In genomic region chr4:77852892-77853495, GRCh38 we compare ENCODE assay signal across 8 cellular contexts. TPM values are rescaled to one million over a fixed set of nuclear protein-coding genes. Genes with fewer than 3 reads are reported as not detected.
DNase-seq lines count a peak whose midpoint lies in the region; ATAC-seq, FAIRE-seq and TF ChIP-seq lines count a peak whose summit lies in the region.

No MANE protein-coding gene starts in this region.

- FAIRE-seq in HepG2 (lab: Jason Lieb, UNC): no peak

- no peaks in the 10 kb centered on the region for H3K79me2 ChIP-seq in HepG2 (ENCODE audit: insufficient read depth, low read length)

- H3K4me1 Mint-ChIP-seq in Caco-2 (ENCODE audit: low read depth, unreplicated experiment): no peaks in the 10 kb centered on the region

- CTCF ChIA-PET in HepG2 (lab: Yijun Ruan, JAX; ENCODE audit: low intra/inter-chr PET ratio, low total read pairs): no interaction called here
- CTCF ChIA-PET in Caco-2 (lab: Charles Lee): no interaction called here

- peak; percentile 67 for DNase-seq in activated CD4-positive, alpha-beta T cell treated with anti-CD3 and anti-CD28 coated beads for 48 hours
- no peak for DNase-seq in HepG2 (ENCODE audit: low spot score)
- no peak for DNase-seq in testis
- DNase-seq in COLO829 (ENCODE audit: low spot score): no peak
- no peak for DNase-seq in NCI-H1436 (lab: John Stamatoyannopoulos, UW)
- DNase-seq in Caco-2: no peak

- H3K9me3 ChIP-seq in HepG2 (ENCODE audit: low read length) (no peaks in the 10 kb centered on the region), testis (no peaks in the 10 kb centered on the region), Caco-2 (no peaks in the 10 kb centered on the region)

- TF ChIP-seq RAD21 in HepG2 (CRISPR knock-in tag; IDR thresholded peaks at IDR 0.05): no peak

- no peaks in the 10 kb centered on the region for H3K9me3 Mint-ChIP-seq in Caco-2 (ENCODE audit: unreplicated experiment)

- in situ Hi-C loops in HepG2 (cut with HindIII; ENCODE audit: extremely low pct_ligation_motif_present, low pct_unique_long_range_greater_than_20kb): no loop called here

- H4K20me1 ChIP-seq in HepG2 (ENCODE audit: insufficient read depth, low read length): no peaks in the 10 kb centered on the region

- TF ChIP-seq POLR2A in HepG2 (IDR thresholded peaks at IDR 0.05; ENCODE audit: insufficient read depth in 1 of 2, low read depth in 2 of 2, low read length in 2 of 2) (no peak), testis (IDR thresholded peaks at IDR 0.05) (no peak)

- WGBS in HepG2 (ENCODE audit: low lambda C conversion rate): 17% methylated on average over 6 of the region's 7 CpGs
- 67 to 75% methylated on average over 7 of the region's 7 CpGs for WGBS in testis, 2 donors

- ATAC-seq in GM19351 (IDR thresholded peaks at IDR 0.05; ENCODE audit: unreplicated experiment) (peak; percentile 99), HG03159 (IDR thresholded peaks at IDR 0.05; ENCODE audit: unreplicated experiment) (peak; percentile 95), HepG2 (peak; percentile 47)

- no peak overlapping the region for H3K4me2 ChIP-seq in HepG2 (ENCODE audit: low read depth, low read length)

- no peak for TF ChIP-seq EP300 in HepG2 (IDR thresholded peaks at IDR 0.05; ENCODE audit: low read depth in 2 of 2, low read length in 2 of 2)
- no peak for TF ChIP-seq EP300 in HepG2 (CRISPR knock-in tag; IDR thresholded peaks at IDR 0.05; ENCODE audit: borderline replicate concordance)

- TF ChIP-seq CTCF in HepG2 (CRISPR knock-in tag; IDR thresholded peaks at IDR 0.05) (no peak), testis (IDR thresholded peaks at IDR 0.05) (no peak), Caco-2 (IDR thresholded peaks at IDR 0.05; ENCODE audit: insufficient read depth in 1 of 2, low read depth in 1 of 2, low read length in 1 of 2, severe bottlenecking in 1 of 2, unreplicated experiment in 1 of 2) (no peak)

- no peaks in the 10 kb centered on the region for H3K27me3 Mint-ChIP-seq in Caco-2 (ENCODE audit: insufficient read depth, unreplicated experiment)

- H3K36me3 ChIP-seq in HepG2 (replicated peaks in 1 of 2; ENCODE audit: control insufficient read depth in 1 of 2, insufficient read depth in 2 of 2, low read length in 2 of 2) (no peaks in the 10 kb centered on the region), testis (ENCODE audit: low read depth, missing control alignments) (no peaks in the 10 kb centered on the region), Caco-2 (ENCODE audit: control insufficient read depth, insufficient read depth, low read length) (no peaks in the 10 kb centered on the region)

- H3K27me3 ChIP-seq in HepG2 (ENCODE audit: control insufficient read depth in 1 of 2, insufficient read depth in 2 of 2, low read length in 2 of 2) (no peaks in the 10 kb centered on the region), testis (no peaks in the 10 kb centered on the region), Caco-2 (replicated peaks; ENCODE audit: control insufficient read depth, insufficient read depth, low read length) (no peaks in the 10 kb centered on the region)

- POLR2A ChIA-PET in HepG2 (lab: Yijun Ruan, JAX) (interaction anchor here (2.1 kb wide), 1 partner anchor 9 kb away, joined by 13 read pairs; the partner anchor contains the start of gene MRPL1), Caco-2 (lab: Charles Lee) (no interaction called here)

- intact Hi-C loops in HepG2 (cut with micrococcal nuclease; ENCODE audit: unreplicated experiment): no loop called here
- intact Hi-C loops in testis (cut with DNase I; ENCODE audit: low total_unique reads): no loop called here
- intact Hi-C loops in Caco-2 (cut with micrococcal nuclease; ENCODE audit: unreplicated experiment): no loop called here

- H3K4me3 ChIP-seq in HepG2 (replicated peaks in 1 of 3; ENCODE audit: insufficient read depth in 1 of 3, low read depth in 2 of 3, low read length in 3 of 3) (no peak overlapping the region), testis (no peak overlapping the region), Caco-2 (ENCODE audit: low read depth, low read length) (no peak overlapping the region)

- no peak overlapping the region for H3K27ac Mint-ChIP-seq in Caco-2 (ENCODE audit: unreplicated experiment)

- no TSS peak for BruUV-seq in HepG2 (replicated peaks; lab: Mats Ljungman, UMichigan)
- no TSS peak for BruUV-seq in Caco-2 (replicated peaks; lab: Mats Ljungman, UMichigan)

- no peak overlapping the region for H2AFZ ChIP-seq in HepG2 (ENCODE audit: low read length)

- H3K4me1 ChIP-seq in HepG2 (ENCODE audit: insufficient read depth, low read length) (no peaks in the 10 kb centered on the region), testis (no peaks in the 10 kb centered on the region), Caco-2 (no peaks in the 10 kb centered on the region)

- no peak overlapping the region for H3K4me3 Mint-ChIP-seq in Caco-2 (ENCODE audit: unreplicated experiment)

- H3K27ac ChIP-seq in HepG2 (ENCODE audit: extremely low read length, insufficient read depth, low read length): no peak overlapping the region
- no peak overlapping the region for H3K27ac ChIP-seq in testis

- H3K36me3 Mint-ChIP-seq in Caco-2 (ENCODE audit: insufficient read depth, unreplicated experiment): no peaks in the 10 kb centered on the region

- H3K9ac ChIP-seq in HepG2 (ENCODE audit: insufficient read depth, low read depth, low read length): no peak overlapping the region

TF ChIP-seq in HepG2, 621 proteins besides CTCF, POLR2A, EP300 and RAD21 (continues in another document):
- no peak for TF ChIP-seq ZNF235 (CRISPR knock-in tag; IDR thresholded peaks at IDR 0.05; ENCODE audit: borderline replicate concordance)

RNA-seq across cellular contexts. Expression of gene MRPL1, which starts 9.6 kb away (rescaled TPM):
- total RNA-seq in HepG2 (2016; rRNA removed; fragmentation: Illumina TruSeq; extraction: Trizol) (61.5 and 86.1 TPM in 2 replicates), testis (10 to 100 TPM; 16.6 to 17.9 TPM), Caco-2 (2022) (38.4 and 42.0 TPM in 2 replicates)
- 24.2 and 24.6 TPM in 2 replicates for total RNA-seq in HepG2 (2016; cell fraction: cytosol; rRNA removed; fragmentation: Illumina TruSeq; extraction: Trizol; ENCODE audit: low read depth)
- total RNA-seq in HepG2 (2016; cell fraction: insoluble cytoplasmic fraction; rRNA removed; fragmentation: Illumina TruSeq; extraction: Trizol): 59.8 and 88.0 TPM in 2 replicates
- total RNA-seq in HepG2 (2016; cell fraction: membrane; rRNA removed; fragmentation: Illumina TruSeq; extraction: Trizol): 28.9 and 30.9 TPM in 2 replicates
- 37.9 and 38.5 TPM in 2 replicates for total RNA-seq in HepG2 (2016; cell fraction: nucleus; rRNA removed; fragmentation: Illumina TruSeq; extraction: Trizol)
- polyA plus RNA-seq in HepG2 (2011; rRNA removed) (14.7 and 23.3 TPM in 2 replicates), testis (ENCODE audit: insufficient read depth, low read depth, low replicate concordance) (11.5 TPM)
- polyA plus RNA-seq in HepG2 (2011; cell fraction: cytosol; rRNA removed): 7.4 and 10.3 TPM in 2 replicates
- 3.6 and 6.4 TPM in 2 replicates for polyA plus RNA-seq in HepG2 (2011; cell fraction: nucleus; rRNA removed)
- 17.1 and 30.1 TPM in 2 replicates for polyA plus RNA-seq in HepG2 (2012)
- 17.6 and 17.9 TPM in 2 replicates for polyA plus RNA-seq in HepG2 (2016; cell fraction: cytosol; fragmentation: Illumina TruSeq; extraction: Trizol; ENCODE audit: low read depth)
- 78.7 and 83.9 TPM in 2 replicates for polyA plus RNA-seq in HepG2 (2016; cell fraction: insoluble cytoplasmic fraction; fragmentation: Illumina TruSeq; extraction: Trizol; ENCODE audit: low read depth)
- 21.9 and 24.3 TPM in 2 replicates for polyA plus RNA-seq in HepG2 (2016; cell fraction: membrane; fragmentation: Illumina TruSeq; extraction: Trizol; ENCODE audit: low read depth)
- 34.0 and 38.0 TPM in 2 replicates for polyA plus RNA-seq in HepG2 (2016; cell fraction: nucleus; fragmentation: Illumina TruSeq; extraction: Trizol; ENCODE audit: insufficient read depth, low read depth)
- polyA minus RNA-seq in HepG2 (2011; rRNA and poly(A)+ RNA removed; ENCODE audit: low replicate concordance): 2.9 and 3.6 TPM in 2 replicates
- 7.6 and 8.1 TPM in 2 replicates for polyA minus RNA-seq in HepG2 (2011; cell fraction: cytosol; rRNA and poly(A)+ RNA removed)
- 33.4 and 37.1 TPM in 2 replicates for polyA minus RNA-seq in HepG2 (2011; cell fraction: nucleus; rRNA and poly(A)+ RNA removed)

RNA-seq across cellular contexts. Expression of gene CNOT6L, which starts 33.8 kb away (rescaled TPM):
- 13.5 and 33.3 TPM in 2 replicates for total RNA-seq in HepG2 (2016; rRNA removed; fragmentation: Illumina TruSeq; extraction: Trizol)
- total RNA-seq in HepG2 (2016; cell fraction: cytosol; rRNA removed; fragmentation: Illumina TruSeq; extraction: Trizol; ENCODE audit: low read depth): 58.5 and 71.5 TPM in 2 replicates
- total RNA-seq in HepG2 (2016; cell fraction: insoluble cytoplasmic fraction; rRNA removed; fragmentation: Illumina TruSeq; extraction: Trizol): 14.5 and 30.1 TPM in 2 replicates
- total RNA-seq in HepG2 (2016; cell fraction: membrane; rRNA removed; fragmentation: Illumina TruSeq; extraction: Trizol): 17.4 and 18.7 TPM in 2 replicates
- 17.2 and 19.6 TPM in 2 replicates for total RNA-seq in HepG2 (2016; cell fraction: nucleus; rRNA removed; fragmentation: Illumina TruSeq; extraction: Trizol)
- 7.2 and 7.9 TPM in 2 replicates for polyA plus RNA-seq in HepG2 (2011; rRNA removed)
- 3.4 and 5.3 TPM in 2 replicates for polyA plus RNA-seq in HepG2 (2011; cell fraction: cytosol; rRNA removed)
- polyA plus RNA-seq in HepG2 (2011; cell fraction: nucleus; rRNA removed): 6.9 and 8.7 TPM in 2 replicates
- 12.0 and 14.2 TPM in 2 replicates for polyA plus RNA-seq in HepG2 (2012)
- polyA plus RNA-seq in HepG2 (2016; cell fraction: cytosol; fragmentation: Illumina TruSeq; extraction: Trizol; ENCODE audit: low read depth): 0.74 and 0.78 TPM in 2 replicates
- 17.9 and 19.3 TPM in 2 replicates for polyA plus RNA-seq in HepG2 (2016; cell fraction: insoluble cytoplasmic fraction; fragmentation: Illumina TruSeq; extraction: Trizol; ENCODE audit: low read depth)
- polyA plus RNA-seq in HepG2 (2016; cell fraction: membrane; fragmentation: Illumina TruSeq; extraction: Trizol; ENCODE audit: low read depth): 4.2 and 4.3 TPM in 2 replicates
- 12.5 and 14.3 TPM in 2 replicates for polyA plus RNA-seq in HepG2 (2016; cell fraction: nucleus; fragmentation: Illumina TruSeq; extraction: Trizol; ENCODE audit: insufficient read depth, low read depth)
- 21.7 and 27.8 TPM in 2 replicates for polyA minus RNA-seq in HepG2 (2011; rRNA and poly(A)+ RNA removed; ENCODE audit: low replicate concordance)
- 27.0 and 36.9 TPM in 2 replicates for polyA minus RNA-seq in HepG2 (2011; cell fraction: cytosol; rRNA and poly(A)+ RNA removed)
- 45.2 and 52.0 TPM in 2 replicates for polyA minus RNA-seq in HepG2 (2011; cell fraction: nucleus; rRNA and poly(A)+ RNA removed)
- 10 to 100 TPM; 21.0 to 25.7 TPM for total RNA-seq in testis
- 23.1 TPM for polyA plus RNA-seq in testis (ENCODE audit: insufficient read depth, low read depth, low replicate concordance)
- total RNA-seq in Caco-2 (2022): 18.8 and 20.2 TPM in 2 replicates

Comparison
In these comparisons a context has a peak if more than half of its experiments do, and no peak if none do; other contexts are left out.
1. ATAC-seq: peak in every context shown above with its lines; median percentile 99 in GM19351; 95 in HG03159; 47 in HepG2.